ENCODE assay signal across 8 cellular contexts in the genomic region with DNA sequence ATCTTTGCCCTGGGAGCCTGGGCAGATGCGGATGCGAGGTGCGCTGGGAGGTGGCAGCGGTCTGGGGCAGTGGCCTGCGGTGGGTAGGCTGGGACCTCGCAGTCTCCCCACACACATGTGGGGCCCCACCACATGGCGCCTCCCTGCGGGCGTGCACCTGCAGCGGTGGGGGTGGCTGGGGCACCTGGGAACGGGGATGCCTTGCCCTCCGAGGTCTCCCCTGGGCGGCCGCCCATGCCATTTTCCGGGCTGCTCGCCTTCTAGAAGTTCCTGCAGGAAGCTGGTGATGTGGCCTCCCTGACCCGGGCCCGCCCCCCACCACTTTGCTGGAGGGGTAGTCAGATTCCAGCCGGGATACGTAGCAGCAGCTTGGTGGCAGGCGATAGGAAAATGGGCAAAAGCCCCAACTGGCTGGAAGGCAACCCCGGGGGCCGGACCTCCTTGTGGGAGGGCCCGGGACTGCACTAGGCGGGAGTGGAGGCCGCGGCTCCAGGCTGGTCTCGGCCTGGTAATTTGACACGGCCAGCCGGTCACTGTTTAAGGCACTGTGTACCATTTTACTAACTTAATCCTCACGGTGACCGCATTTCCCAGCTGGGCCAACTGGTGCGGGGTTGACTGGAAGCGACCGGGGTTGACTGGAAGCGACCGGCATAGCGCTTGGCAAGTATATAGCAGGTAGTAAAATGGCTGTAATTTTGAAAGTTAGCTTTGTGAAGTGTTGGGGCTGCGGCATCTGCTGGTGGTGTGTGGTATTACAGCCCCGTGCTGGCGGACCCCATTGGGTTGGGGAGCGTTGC. TPM values are rescaled to one million over a fixed set of nuclear protein-coding genes. Genes with fewer than 3 reads are reported as not detected.
DNase-seq lines count a peak whose midpoint lies in the region; ATAC-seq, FAIRE-seq and TF ChIP-seq lines count a peak whose summit lies in the region.

No MANE protein-coding gene starts in this region.

- H3K36me3 Mint-ChIP-seq in CD14-positive monocyte: no peaks in the 10 kb centered on the region
- H3K36me3 Mint-ChIP-seq in type B pancreatic cell: peaks cover 26% of the 10 kb centered on the region

- H3K4me1 ChIP-seq in HCT116 (ENCODE audit: control insufficient read depth in 1 of 2, insufficient read depth in 2 of 2, low read length in 2 of 2): peaks cover 12 to 25% of the 10 kb centered on the region in 2 experiments

- H3K36me3 ChIP-seq in HCT116 (ENCODE audit: control insufficient read depth in 1 of 2, insufficient read depth in 2 of 2, low read length in 2 of 2) (no peaks in the 10 kb centered on the region), bronchial epithelial cell (ENCODE audit: control insufficient read depth, insufficient read depth, low read length) (no peaks in the 10 kb centered on the region)

- peak overlapping the region; percentile 65 for H3K9ac ChIP-seq in HCT116 (ENCODE audit: low read length)

- H3K27ac Mint-ChIP-seq in CD14-positive monocyte (no peak overlapping the region), type B pancreatic cell (peak overlapping the region; percentile 49)

- H3K9me3 ChIP-seq in HCT116 (ENCODE audit: control insufficient read depth in 1 of 2, insufficient read depth in 1 of 2, low read depth in 1 of 2, low read length in 2 of 2): no peaks in the 10 kb centered on the region

- peak overlapping the region; percentile 78 for H3K27ac ChIP-seq in HCT116 (ENCODE audit: low read depth, low read length)

- TF ChIP-seq RAD21 in HCT116 (IDR thresholded peaks at IDR 0.05; ENCODE audit: low read depth): peak; percentile 86

- TF ChIP-seq CTCF in CD14-positive monocyte (IDR thresholded peaks at IDR 0.05): peak; percentile 58
- TF ChIP-seq CTCF in HCT116 (IDR thresholded peaks at IDR 0.05 in 2 of 3, conservative IDR thresholded peaks at IDR 0.05 in 1 of 3; ENCODE audit: borderline replicate concordance in 1 of 3, insufficient read depth in 1 of 3, low read depth in 2 of 3, low read length in 2 of 3): peak; percentile 88 to 98 (median 95)
- TF ChIP-seq CTCF in bronchial epithelial cell (IDR thresholded peaks at IDR 0.05; ENCODE audit: insufficient read depth, low read length, severe bottlenecking): peak; percentile 72
- TF ChIP-seq CTCF in type B pancreatic cell (conservative IDR thresholded peaks at IDR 0.05): peak; percentile 78

- ATAC-seq in HCT116 (peak; percentile 90), GM18861 (IDR thresholded peaks at IDR 0.05; ENCODE audit: unreplicated experiment) (no peak)

- RAD21 ChIA-PET in HCT116 (lab: Charles Lee; ENCODE audit: low non-redundant PET in 1 of 2, low total read pairs in 2 of 2, uncharacterized antibody in 2 of 2, unreplicated experiment in 2 of 2): interaction anchor here (0.5 to 1.4 kb wide), 10 partner anchors 11 to 602 kb away, joined by 3 to 5 read pairs (median 3); partner anchors contain the start of gene SNF8 (in 1 of the 2)

- H3K79me2 ChIP-seq in HCT116 (ENCODE audit: insufficient read depth, low read length): no peaks in the 10 kb centered on the region

- H3K4me2 ChIP-seq in HCT116 (ENCODE audit: low read length): peak overlapping the region; percentile 90

- H3K4me3 ChIP-seq in HCT116 (replicated peaks in 1 of 2; ENCODE audit: low read depth in 1 of 2, low read length in 2 of 2): peak overlapping the region; percentile 44 to 57
- H3K4me3 ChIP-seq in bronchial epithelial cell (ENCODE audit: low read depth, low read length): no peak overlapping the region

- H3K4me3 Mint-ChIP-seq in CD14-positive monocyte (no peak overlapping the region), type B pancreatic cell (no peak overlapping the region)

- CTCF ChIA-PET in HCT116 (lab: Charles Lee): interaction anchor here (0.6 to 2.6 kb wide), 42 partner anchors 11 to 1010 kb away, joined by 3 to 22 read pairs (median 4); partner anchors contain the start of genes ATP5MC1, PHOSPHO1, SNF8 and TTLL6

- H3K27me3 Mint-ChIP-seq in CD14-positive monocyte (ENCODE audit: low read depth in 3 of 3): peaks cover 5 to 21% (median 5%) of the 10 kb centered on the region in 3 donors
- H3K27me3 Mint-ChIP-seq in type B pancreatic cell: no peaks in the 10 kb centered on the region

- intact Hi-C loops in CD14-positive monocyte (cut with micrococcal nuclease): loop anchor here in 1 of 2 donors (10.0 kb wide), 1 partner anchor 361 kb away; no protein-coding TSS in a partner anchor
- intact Hi-C loops in HCT116 (cut with micrococcal nuclease): loop anchor here (1.0 to 10.0 kb wide), 3 partner anchors 81 to 1011 kb away; partner anchors contain the start of genes PRAC1 and PRAC2

- H3K27me3 ChIP-seq in HCT116 (ENCODE audit: insufficient read depth, low read length) (no peaks in the 10 kb centered on the region), bronchial epithelial cell (ENCODE audit: control insufficient read depth, insufficient read depth, low read length) (no peaks in the 10 kb centered on the region)

- H3K9me3 Mint-ChIP-seq in CD14-positive monocyte (peaks cover 0 to 3% (median 2%) of the 10 kb centered on the region in 7 donors), type B pancreatic cell (no peaks in the 10 kb centered on the region)

- TF ChIP-seq POLR2A in HCT116 (IDR thresholded peaks at IDR 0.05; ENCODE audit: borderline replicate concordance, extremely low read depth, insufficient read depth, insufficient read length): no peak

- H3K9me2 ChIP-seq in HCT116 (ENCODE audit: insufficient read depth): no peaks in the 10 kb centered on the region

- H3K4me1 Mint-ChIP-seq in CD14-positive monocyte (no peaks in the 10 kb centered on the region), type B pancreatic cell (ENCODE audit: unreplicated experiment) (peaks cover 14% of the 10 kb centered on the region)

- DNase-seq in CD14-positive monocyte (ENCODE audit: low spot score) (no peak), HCT116 (ENCODE audit: low read depth, low spot score) (peak; percentile 82), RPMI8226 (peak; percentile 62), bronchial epithelial cell (ENCODE audit: low read depth) (no peak), lung microvascular endothelial cell (ENCODE audit: low read depth in 2 of 2) (peak; percentile 41 to 76), type B pancreatic cell (ENCODE audit: extremely low spot score, unreplicated experiment) (no peak), DMS114 treated with DMSO at 0.1 percent for 48 hours (lab: John Stamatoyannopoulos, UW; ENCODE audit: unreplicated experiment) (no peak)

- no peaks in the 10 kb centered on the region for H4K20me1 ChIP-seq in HCT116 (ENCODE audit: insufficient read depth)

- peak overlapping the region; percentile 92 for H2AFZ ChIP-seq in HCT116 (ENCODE audit: low read depth, low read length, poor library complexity, severe bottlenecking)

- POLR2A ChIA-PET in HCT116 (lab: Charles Lee): interaction anchor here (0.7 to 2.2 kb wide), 10 partner anchors 19 to 192 kb away, joined by 3 to 8 read pairs (median 4); partner anchors contain the start of genes ATP5MC1 and SNF8

- FAIRE-seq in bronchial epithelial cell (lab: Jason Lieb, UNC): no peak

- BruUV-seq in HCT116 (replicated peaks; lab: Mats Ljungman, UMichigan): no TSS peak

TF ChIP-seq in HCT116, 20 proteins besides CTCF, POLR2A, EP300 and RAD21:
- TF ChIP-seq ZFX (IDR thresholded peaks at IDR 0.05): peak; percentile 95
- TF ChIP-seq ELF1 (IDR thresholded peaks at IDR 0.05; ENCODE audit: borderline replicate concordance, low read depth): no peak
- peak; percentile 56 for TF ChIP-seq POLR2AphosphoS5 (IDR thresholded peaks at IDR 0.05; ENCODE audit: low read depth, low read length)
- TF ChIP-seq YY1 (IDR thresholded peaks at IDR 0.05; ENCODE audit: extremely low read depth, insufficient replicate concordance, low read depth, low read length): peak; percentile 78
- peak; percentile 18; the same call in 1 of the 2 replicates for TF ChIP-seq CBX3 (IDR thresholded peaks at IDR 0.05; ENCODE audit: low read depth)
- TF ChIP-seq, protein P1, sequence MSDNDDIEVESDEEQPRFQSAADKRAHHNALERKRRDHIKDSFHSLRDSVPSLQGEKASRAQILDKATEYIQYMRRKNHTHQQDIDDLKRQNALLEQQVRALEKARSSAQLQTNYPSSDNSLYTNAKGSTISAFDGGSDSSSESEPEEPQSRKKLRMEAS (IDR thresholded peaks at IDR 0.05): peak; percentile 79; the same call in 1 of the 2 replicates

RNA-seq across cellular contexts. Expression of gene IGF2BP1, which starts 38.5 kb away (rescaled TPM):
- not detected for polyA plus RNA-seq in CD14-positive monocyte
- total RNA-seq in HCT116 (2021; ENCODE audit: unreplicated experiment) (0.91 TPM), bronchial epithelial cell (not detected in 2 replicates), lung microvascular endothelial cell (0.20 and 0.65 TPM in 2 replicates), type B pancreatic cell (ENCODE audit: low replicate concordance) (104 and 232 TPM in 2 replicates)
- polyA plus RNA-seq in HCT116 (2012): 0.09 and 0.25 TPM in 2 replicates

Comparison
In these comparisons a context has a peak if more than half of its experiments do, and no peak if none do; other contexts are left out.
1. DNase-seq: peak in HCT116 (single experiment), RPMI8226 (single experiment) and lung microvascular endothelial cell (2 of 2); none in CD14-positive monocyte (single experiment), bronchial epithelial cell (single experiment), type B pancreatic cell (single experiment) and DMS114 treated with DMSO at 0.1 percent for 48 hours (single experiment).
2. RNA of gene IGF2BP1, which starts 38.5 kb away (total RNA-seq): 104 to 232 TPM in type B pancreatic cell; 0.91 TPM in HCT116 (single experiment), 0.20 to 0.65 TPM in lung microvascular endothelial cell and not detected in bronchial epithelial cell; every median in the first group is over 10 times any median in the second.
3. Peak in every context shown above with its lines, with median percentiles within 50 percentile points of each other: CTCF ChIP-seq.